1 cellular context compared by ENCODE assay signal in the genomic region with DNA sequence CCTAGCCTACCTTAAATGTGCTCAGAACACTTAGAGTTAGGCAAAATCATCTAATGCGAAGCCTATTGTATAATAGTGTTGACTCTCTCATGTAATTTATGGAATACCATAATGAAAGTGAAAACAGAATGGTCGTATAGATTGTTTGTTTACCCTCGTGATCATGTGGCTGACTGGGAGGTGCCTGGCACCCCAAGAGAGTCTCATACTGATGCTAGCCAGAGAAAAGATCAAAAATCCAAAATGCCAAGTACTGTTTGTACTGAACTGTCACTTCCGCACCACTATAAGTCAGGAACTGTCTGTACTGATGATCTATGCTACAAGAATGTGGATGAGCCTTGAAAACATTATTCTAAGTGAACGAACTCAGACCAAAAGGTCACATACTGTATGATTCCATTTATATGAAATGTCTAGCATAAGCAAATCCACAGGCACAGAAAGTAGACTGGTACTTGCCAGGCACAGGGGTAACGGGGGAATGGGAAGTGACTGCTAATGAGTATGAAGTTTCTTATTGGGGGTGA.
TF ChIP-seq lines count a peak whose summit lies in the region.

No MANE protein-coding gene starts in this region.

TF ChIP-seq in K562, 482 proteins besides CTCF, POLR2A, EP300 and RAD21 (continues in another document):
- TF ChIP-seq, protein P1, sequence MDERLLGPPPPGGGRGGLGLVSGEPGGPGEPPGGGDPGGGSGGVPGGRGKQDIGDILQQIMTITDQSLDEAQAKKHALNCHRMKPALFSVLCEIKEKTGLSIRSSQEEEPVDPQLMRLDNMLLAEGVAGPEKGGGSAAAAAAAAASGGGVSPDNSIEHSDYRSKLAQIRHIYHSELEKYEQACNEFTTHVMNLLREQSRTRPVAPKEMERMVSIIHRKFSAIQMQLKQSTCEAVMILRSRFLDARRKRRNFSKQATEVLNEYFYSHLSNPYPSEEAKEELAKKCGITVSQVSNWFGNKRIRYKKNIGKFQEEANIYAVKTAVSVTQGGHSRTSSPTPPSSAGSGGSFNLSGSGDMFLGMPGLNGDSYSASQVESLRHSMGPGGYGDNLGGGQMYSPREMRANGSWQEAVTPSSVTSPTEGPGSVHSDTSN (CRISPR knock-in tag; IDR thresholded peaks at IDR 0.05; ENCODE audit: low read depth): no peak
- TF ChIP-seq, protein P1 (tag; conservative IDR thresholded peaks at IDR 0.05; ENCODE audit: low read depth): peak; percentile 55; the same call in 1 of the 2 replicates
- TF ChIP-seq, protein P2, sequence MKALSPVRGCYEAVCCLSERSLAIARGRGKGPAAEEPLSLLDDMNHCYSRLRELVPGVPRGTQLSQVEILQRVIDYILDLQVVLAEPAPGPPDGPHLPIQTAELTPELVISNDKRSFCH (CRISPR knock-in tag; IDR thresholded peaks at IDR 0.05): no peak
- TF ChIP-seq, protein P2 (tag; IDR thresholded peaks at IDR 0.05): 0 out of 2 replicates have a peak, but pooled peaks have one; percentile 36
- TF ChIP-seq HDAC8 (tag; IDR thresholded peaks at IDR 0.05) (no peak), SUPT5H (IDR thresholded peaks at IDR 0.05) (0 out of 2 replicates have a peak, but pooled peaks have one; percentile 10), NR2F6 (CRISPR knock-in tag; IDR thresholded peaks at IDR 0.05) (no peak), FIP1L1 (IDR thresholded peaks at IDR 0.05; ENCODE audit: low read depth, low read length, poor library complexity, severe bottlenecking) (no peak), TOE1 (IDR thresholded peaks at IDR 0.05; ENCODE audit: borderline replicate concordance) (peak; percentile 43; the same call in 1 of the 2 replicates), TOE1 (CRISPR knock-in tag; IDR thresholded peaks at IDR 0.05; ENCODE audit: borderline replicate concordance, low read depth) (no peak), ZNF79 (CRISPR knock-in tag; IDR thresholded peaks at IDR 0.05; ENCODE audit: low read depth) (no peak), GTF2F1 (IDR thresholded peaks at IDR 0.05; ENCODE audit: low read depth, low read length) (no peak), PHF20 (IDR thresholded peaks at IDR 0.05; ENCODE audit: partially characterized antibody) (no peak), ETS2 (tag; IDR thresholded peaks at IDR 0.05; ENCODE audit: borderline replicate concordance, poor library complexity, severe bottlenecking) (no peak), POLR3G (IDR thresholded peaks at IDR 0.05; ENCODE audit: extremely low read depth, insufficient read length, insufficient replicate concordance) (no peak), SAFB (IDR thresholded peaks at IDR 0.05; ENCODE audit: borderline replicate concordance, low read depth, low read length) (no peak), GATA2 (CRISPR knock-in tag; IDR thresholded peaks at IDR 0.05) (no peak), EWSR1 (IDR thresholded peaks at IDR 0.05; ENCODE audit: borderline replicate concordance, low read depth, partially characterized antibody) (peak; percentile 54), TAF9B (IDR thresholded peaks at IDR 0.05; ENCODE audit: partially characterized antibody) (peak; percentile 18), FOXA3 (CRISPR knock-in tag; conservative IDR thresholded peaks at IDR 0.05 in 1 of 2, IDR thresholded peaks at IDR 0.05 in 1 of 2) (0 out of 4 replicates have a peak, but pooled peaks have one; percentile 23 to 41), TEAD2 (tag; IDR thresholded peaks at IDR 0.05) (no peak)
- TF ChIP-seq, protein P3, sequence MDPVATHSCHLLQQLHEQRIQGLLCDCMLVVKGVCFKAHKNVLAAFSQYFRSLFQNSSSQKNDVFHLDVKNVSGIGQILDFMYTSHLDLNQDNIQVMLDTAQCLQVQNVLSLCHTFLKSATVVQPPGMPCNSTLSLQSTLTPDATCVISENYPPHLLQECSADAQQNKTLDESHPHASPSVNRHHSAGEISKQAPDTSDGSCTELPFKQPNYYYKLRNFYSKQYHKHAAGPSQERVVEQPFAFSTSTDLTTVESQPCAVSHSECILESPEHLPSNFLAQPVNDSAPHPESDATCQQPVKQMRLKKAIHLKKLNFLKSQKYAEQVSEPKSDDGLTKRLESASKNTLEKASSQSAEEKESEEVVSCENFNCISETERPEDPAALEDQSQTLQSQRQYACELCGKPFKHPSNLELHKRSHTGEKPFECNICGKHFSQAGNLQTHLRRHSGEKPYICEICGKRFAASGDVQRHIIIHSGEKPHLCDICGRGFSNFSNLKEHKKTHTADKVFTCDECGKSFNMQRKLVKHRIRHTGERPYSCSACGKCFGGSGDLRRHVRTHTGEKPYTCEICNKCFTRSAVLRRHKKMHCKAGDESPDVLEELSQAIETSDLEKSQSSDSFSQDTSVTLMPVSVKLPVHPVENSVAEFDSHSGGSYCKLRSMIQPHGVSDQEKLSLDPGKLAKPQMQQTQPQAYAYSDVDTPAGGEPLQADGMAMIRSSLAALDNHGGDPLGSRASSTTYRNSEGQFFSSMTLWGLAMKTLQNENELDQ (CRISPR knock-in tag; IDR thresholded peaks at IDR 0.05; ENCODE audit: borderline replicate concordance): no peak
- TF ChIP-seq, protein P4, sequence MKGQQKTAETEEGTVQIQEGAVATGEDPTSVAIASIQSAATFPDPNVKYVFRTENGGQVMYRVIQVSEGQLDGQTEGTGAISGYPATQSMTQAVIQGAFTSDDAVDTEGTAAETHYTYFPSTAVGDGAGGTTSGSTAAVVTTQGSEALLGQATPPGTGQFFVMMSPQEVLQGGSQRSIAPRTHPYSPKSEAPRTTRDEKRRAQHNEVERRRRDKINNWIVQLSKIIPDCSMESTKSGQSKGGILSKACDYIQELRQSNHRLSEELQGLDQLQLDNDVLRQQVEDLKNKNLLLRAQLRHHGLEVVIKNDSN (CRISPR knock-in tag; IDR thresholded peaks at IDR 0.05): peak; percentile 24; the same call in 1 of the 2 replicates
- TF ChIP-seq, protein P5, sequence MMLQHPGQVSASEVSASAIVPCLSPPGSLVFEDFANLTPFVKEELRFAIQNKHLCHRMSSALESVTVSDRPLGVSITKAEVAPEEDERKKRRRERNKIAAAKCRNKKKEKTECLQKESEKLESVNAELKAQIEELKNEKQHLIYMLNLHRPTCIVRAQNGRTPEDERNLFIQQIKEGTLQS (IDR thresholded peaks at IDR 0.05): 0 out of 2 replicates have a peak, but pooled peaks have one; percentile 23
- TF ChIP-seq, protein P5 (CRISPR knock-in tag; conservative IDR thresholded peaks at IDR 0.05): no peak
- TF ChIP-seq, protein P6, sequence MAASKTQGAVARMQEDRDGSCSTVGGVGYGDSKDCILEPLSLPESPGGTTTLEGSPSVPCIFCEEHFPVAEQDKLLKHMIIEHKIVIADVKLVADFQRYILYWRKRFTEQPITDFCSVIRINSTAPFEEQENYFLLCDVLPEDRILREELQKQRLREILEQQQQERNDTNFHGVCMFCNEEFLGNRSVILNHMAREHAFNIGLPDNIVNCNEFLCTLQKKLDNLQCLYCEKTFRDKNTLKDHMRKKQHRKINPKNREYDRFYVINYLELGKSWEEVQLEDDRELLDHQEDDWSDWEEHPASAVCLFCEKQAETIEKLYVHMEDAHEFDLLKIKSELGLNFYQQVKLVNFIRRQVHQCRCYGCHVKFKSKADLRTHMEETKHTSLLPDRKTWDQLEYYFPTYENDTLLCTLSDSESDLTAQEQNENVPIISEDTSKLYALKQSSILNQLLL (CRISPR knock-in tag; IDR thresholded peaks at IDR 0.05; ENCODE audit: borderline replicate concordance): no peak
- TF ChIP-seq, protein P7, sequence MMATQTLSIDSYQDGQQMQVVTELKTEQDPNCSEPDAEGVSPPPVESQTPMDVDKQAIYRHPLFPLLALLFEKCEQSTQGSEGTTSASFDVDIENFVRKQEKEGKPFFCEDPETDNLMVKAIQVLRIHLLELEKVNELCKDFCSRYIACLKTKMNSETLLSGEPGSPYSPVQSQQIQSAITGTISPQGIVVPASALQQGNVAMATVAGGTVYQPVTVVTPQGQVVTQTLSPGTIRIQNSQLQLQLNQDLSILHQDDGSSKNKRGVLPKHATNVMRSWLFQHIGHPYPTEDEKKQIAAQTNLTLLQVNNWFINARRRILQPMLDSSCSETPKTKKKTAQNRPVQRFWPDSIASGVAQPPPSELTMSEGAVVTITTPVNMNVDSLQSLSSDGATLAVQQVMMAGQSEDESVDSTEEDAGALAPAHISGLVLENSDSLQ (IDR thresholded peaks at IDR 0.05): peak; percentile 29; the same call in 1 of the 2 replicates
- TF ChIP-seq, protein P8, sequence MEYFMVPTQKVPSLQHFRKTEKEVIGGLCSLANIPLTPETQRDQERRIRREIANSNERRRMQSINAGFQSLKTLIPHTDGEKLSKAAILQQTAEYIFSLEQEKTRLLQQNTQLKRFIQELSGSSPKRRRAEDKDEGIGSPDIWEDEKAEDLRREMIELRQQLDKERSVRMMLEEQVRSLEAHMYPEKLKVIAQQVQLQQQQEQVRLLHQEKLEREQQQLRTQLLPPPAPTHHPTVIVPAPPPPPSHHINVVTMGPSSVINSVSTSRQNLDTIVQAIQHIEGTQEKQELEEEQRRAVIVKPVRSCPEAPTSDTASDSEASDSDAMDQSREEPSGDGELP (CRISPR knock-in tag; IDR thresholded peaks at IDR 0.05; ENCODE audit: borderline replicate concordance): no peak
- TF ChIP-seq, protein P9, sequence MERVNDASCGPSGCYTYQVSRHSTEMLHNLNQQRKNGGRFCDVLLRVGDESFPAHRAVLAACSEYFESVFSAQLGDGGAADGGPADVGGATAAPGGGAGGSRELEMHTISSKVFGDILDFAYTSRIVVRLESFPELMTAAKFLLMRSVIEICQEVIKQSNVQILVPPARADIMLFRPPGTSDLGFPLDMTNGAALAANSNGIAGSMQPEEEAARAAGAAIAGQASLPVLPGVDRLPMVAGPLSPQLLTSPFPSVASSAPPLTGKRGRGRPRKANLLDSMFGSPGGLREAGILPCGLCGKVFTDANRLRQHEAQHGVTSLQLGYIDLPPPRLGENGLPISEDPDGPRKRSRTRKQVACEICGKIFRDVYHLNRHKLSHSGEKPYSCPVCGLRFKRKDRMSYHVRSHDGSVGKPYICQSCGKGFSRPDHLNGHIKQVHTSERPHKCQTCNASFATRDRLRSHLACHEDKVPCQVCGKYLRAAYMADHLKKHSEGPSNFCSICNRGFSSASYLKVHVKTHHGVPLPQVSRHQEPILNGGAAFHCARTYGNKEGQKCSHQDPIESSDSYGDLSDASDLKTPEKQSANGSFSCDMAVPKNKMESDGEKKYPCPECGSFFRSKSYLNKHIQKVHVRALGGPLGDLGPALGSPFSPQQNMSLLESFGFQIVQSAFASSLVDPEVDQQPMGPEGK (CRISPR knock-in tag; IDR thresholded peaks at IDR 0.05; ENCODE audit: borderline replicate concordance): no peak
- TF ChIP-seq, protein P10, sequence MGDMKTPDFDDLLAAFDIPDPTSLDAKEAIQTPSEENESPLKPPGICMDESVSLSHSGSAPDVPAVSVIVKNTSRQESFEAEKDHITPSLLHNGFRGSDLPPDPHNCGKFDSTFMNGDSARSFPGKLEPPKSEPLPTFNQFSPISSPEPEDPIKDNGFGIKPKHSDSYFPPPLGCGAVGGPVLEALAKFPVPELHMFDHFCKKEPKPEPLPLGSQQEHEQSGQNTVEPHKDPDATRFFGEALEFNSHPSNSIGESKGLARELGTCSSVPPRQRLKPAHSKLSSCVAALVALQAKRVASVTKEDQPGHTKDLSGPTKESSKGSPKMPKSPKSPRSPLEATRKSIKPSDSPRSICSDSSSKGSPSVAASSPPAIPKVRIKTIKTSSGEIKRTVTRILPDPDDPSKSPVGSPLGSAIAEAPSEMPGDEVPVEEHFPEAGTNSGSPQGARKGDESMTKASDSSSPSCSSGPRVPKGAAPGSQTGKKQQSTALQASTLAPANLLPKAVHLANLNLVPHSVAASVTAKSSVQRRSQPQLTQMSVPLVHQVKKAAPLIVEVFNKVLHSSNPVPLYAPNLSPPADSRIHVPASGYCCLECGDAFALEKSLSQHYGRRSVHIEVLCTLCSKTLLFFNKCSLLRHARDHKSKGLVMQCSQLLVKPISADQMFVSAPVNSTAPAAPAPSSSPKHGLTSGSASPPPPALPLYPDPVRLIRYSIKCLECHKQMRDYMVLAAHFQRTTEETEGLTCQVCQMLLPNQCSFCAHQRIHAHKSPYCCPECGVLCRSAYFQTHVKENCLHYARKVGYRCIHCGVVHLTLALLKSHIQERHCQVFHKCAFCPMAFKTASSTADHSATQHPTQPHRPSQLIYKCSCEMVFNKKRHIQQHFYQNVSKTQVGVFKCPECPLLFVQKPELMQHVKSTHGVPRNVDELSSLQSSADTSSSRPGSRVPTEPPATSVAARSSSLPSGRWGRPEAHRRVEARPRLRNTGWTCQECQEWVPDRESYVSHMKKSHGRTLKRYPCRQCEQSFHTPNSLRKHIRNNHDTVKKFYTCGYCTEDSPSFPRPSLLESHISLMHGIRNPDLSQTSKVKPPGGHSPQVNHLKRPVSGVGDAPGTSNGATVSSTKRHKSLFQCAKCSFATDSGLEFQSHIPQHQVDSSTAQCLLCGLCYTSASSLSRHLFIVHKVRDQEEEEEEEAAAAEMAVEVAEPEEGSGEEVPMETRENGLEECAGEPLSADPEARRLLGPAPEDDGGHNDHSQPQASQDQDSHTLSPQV (IDR thresholded peaks at IDR 0.05): 0 out of 2 replicates have a peak, but pooled peaks have one; percentile 41
- TF ChIP-seq, protein P11, sequence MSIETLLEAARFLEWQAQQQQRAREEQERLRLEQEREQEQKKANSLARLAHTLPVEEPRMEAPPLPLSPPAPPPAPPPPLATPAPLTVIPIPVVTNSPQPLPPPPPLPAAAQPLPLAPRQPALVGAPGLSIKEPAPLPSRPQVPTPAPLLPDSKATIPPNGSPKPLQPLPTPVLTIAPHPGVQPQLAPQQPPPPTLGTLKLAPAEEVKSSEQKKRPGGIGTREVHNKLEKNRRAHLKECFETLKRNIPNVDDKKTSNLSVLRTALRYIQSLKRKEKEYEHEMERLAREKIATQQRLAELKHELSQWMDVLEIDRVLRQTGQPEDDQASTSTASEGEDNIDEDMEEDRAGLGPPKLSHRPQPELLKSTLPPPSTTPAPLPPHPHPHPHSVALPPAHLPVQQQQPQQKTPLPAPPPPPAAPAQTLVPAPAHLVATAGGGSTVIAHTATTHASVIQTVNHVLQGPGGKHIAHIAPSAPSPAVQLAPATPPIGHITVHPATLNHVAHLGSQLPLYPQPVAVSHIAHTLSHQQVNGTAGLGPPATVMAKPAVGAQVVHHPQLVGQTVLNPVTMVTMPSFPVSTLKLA (conservative IDR thresholded peaks at IDR 0.05): peak; percentile 44 to 51; a peak in 3 of 4 replicates
- TF ChIP-seq, protein P12, sequence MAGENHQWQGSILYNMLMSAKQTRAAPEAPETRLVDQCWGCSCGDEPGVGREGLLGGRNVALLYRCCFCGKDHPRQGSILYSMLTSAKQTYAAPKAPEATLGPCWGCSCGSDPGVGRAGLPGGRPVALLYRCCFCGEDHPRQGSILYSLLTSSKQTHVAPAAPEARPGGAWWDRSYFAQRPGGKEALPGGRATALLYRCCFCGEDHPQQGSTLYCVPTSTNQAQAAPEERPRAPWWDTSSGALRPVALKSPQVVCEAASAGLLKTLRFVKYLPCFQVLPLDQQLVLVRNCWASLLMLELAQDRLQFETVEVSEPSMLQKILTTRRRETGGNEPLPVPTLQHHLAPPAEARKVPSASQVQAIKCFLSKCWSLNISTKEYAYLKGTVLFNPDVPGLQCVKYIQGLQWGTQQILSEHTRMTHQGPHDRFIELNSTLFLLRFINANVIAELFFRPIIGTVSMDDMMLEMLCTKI (IDR thresholded peaks at IDR 0.05; ENCODE audit: partially characterized antibody): no peak
